ENCODE assay signal across 15 cellular contexts in the genomic region with DNA sequence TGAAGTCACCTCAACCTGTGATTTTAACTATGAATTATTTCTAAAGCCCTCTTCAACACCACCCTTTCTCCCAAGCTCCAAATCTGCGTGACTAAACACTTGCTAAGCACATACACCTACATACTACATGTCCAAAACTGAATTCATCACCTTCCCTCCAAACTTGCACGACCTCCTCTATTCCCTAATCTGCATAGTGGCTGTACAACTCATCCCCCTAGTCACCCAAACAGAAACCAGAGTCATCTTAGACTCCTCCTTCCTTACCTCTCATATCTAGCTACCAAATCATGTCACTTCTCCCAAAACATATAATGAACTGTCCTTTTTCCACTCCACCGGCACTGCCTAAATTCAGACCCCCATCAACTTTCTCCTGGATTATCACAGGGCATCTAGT. TPM values are rescaled to one million over a fixed set of nuclear protein-coding genes. Genes with fewer than 3 reads are reported as not detected.
A peak's percentile ranks its signal among the peaks of the same experiment; 100 is the strongest.
DNase-seq lines count a peak whose midpoint lies in the region; ATAC-seq lines count a peak whose summit lies in the region.
"Had no signal": no experiment of that assay in that cellular context is flagged by ENCODE, and none has a peak within 500 bp of the region (broad histone marks: within the 10 kb centered on the region; RNA-seq: fewer than 3 reads in every experiment).

No MANE protein-coding gene starts in this region.

- no peak overlapping the region for H3K4me3 Mint-ChIP-seq in activated CD4-positive, alpha-beta memory T cell treated with anti-CD3 and anti-CD28 coated beads for 36 hours
- H3K4me3 Mint-ChIP-seq in activated CD4-positive, alpha-beta memory T cell treated with anti-CD3 and anti-CD28 coated beads, Interleukin-2, amount 10 ng/mL, durations not matched to agents 7 days and 5 days: no peak overlapping the region
- H3K4me3 Mint-ChIP-seq: HFFc6 had no signal

- POLR2A ChIA-PET in activated CD4-positive, alpha-beta memory T cell treated with anti-CD3 and anti-CD28 coated beads for 36 hours (lab: Charles Lee): interaction anchor here (1.3 to 2.1 kb wide), 2 partner anchors 14 to 16 kb away, joined by 3 to 12 read pairs; a partner anchor contains a TSS
- POLR2A ChIA-PET in activated CD4-positive, alpha-beta memory T cell treated with anti-CD3 and anti-CD28 coated beads, Interleukin-2, amount 10 ng/mL, durations not matched to agents 7 days and 5 days (lab: Charles Lee): interaction anchor here (0.5 to 1.0 kb wide), 3 partner anchors 15 to 663 kb away, joined by 3 read pairs; no protein-coding TSS in a partner anchor

- H3K27me3 Mint-ChIP-seq in activated CD4-positive, alpha-beta memory T cell treated with anti-CD3 and anti-CD28 coated beads for 36 hours: peaks cover 1% of the 10 kb centered on the region
- no peaks in the 10 kb centered on the region for H3K27me3 Mint-ChIP-seq in activated CD4-positive, alpha-beta memory T cell treated with anti-CD3 and anti-CD28 coated beads, Interleukin-2, amount 10 ng/mL, durations not matched to agents 7 days and 5 days

- H3K4me1 Mint-ChIP-seq in activated CD4-positive, alpha-beta memory T cell treated with anti-CD3 and anti-CD28 coated beads for 36 hours (ENCODE audit: low read depth): peaks cover 7% of the 10 kb centered on the region
- H3K4me1 Mint-ChIP-seq in activated CD4-positive, alpha-beta memory T cell treated with anti-CD3 and anti-CD28 coated beads, Interleukin-2, amount 10 ng/mL, durations not matched to agents 7 days and 5 days: peaks cover 15% of the 10 kb centered on the region

- no peak overlapping the region for H2BK5ac ChIP-seq in mesendoderm (ENCODE audit: low read length)

- intact Hi-C loops in activated CD4-positive, alpha-beta memory T cell treated with anti-CD3 and anti-CD28 coated beads for 36 hours (cut with micrococcal nuclease): loop anchor here (1.0 to 5.0 kb wide), 8 partner anchors 17 to 310 kb away; a partner anchor contains a TSS

- no peak overlapping the region for H4K5ac ChIP-seq in mesendoderm (ENCODE audit: low read length)

- no peak overlapping the region for H3K4ac ChIP-seq in mesendoderm (ENCODE audit: low read depth, low read length)

- peaks cover 25% of the 10 kb centered on the region for H3K79me2 ChIP-seq in mesendoderm (ENCODE audit: control insufficient read depth, insufficient read depth, low read length)

- CTCF ChIA-PET in activated CD4-positive, alpha-beta memory T cell treated with anti-CD3 and anti-CD28 coated beads for 36 hours (lab: Charles Lee): interaction anchor here (0.8 to 2.9 kb wide), 4 partner anchors 16 to 374 kb away, joined by 3 to 14 read pairs (median 4); a partner anchor contains a TSS
- CTCF ChIA-PET in activated CD4-positive, alpha-beta memory T cell treated with anti-CD3 and anti-CD28 coated beads, Interleukin-2, amount 10 ng/mL, durations not matched to agents 7 days and 5 days (lab: Charles Lee): interaction anchor here (0.8 to 2.7 kb wide), 3 partner anchors 13 to 63 kb away, joined by 3 to 11 read pairs (median 3); a partner anchor contains a TSS

- H3K27me3 ChIP-seq in layer of hippocampus (ENCODE audit: control insufficient read depth, insufficient read depth, low read length) (no peaks in the 10 kb centered on the region), mesendoderm (ENCODE audit: insufficient read depth, low read length, poor library complexity) (no peaks in the 10 kb centered on the region)

- no CpG with 5 or more reads among the region's 3 CpGs for WGBS in mesendoderm (ENCODE audit: extremely low coverage, insufficient coverage, low lambda C conversion rate)

- no peak overlapping the region for H2BK15ac ChIP-seq in mesendoderm (replicated peaks; ENCODE audit: low read depth)

- no peak overlapping the region for H3K18ac ChIP-seq in mesendoderm (ENCODE audit: low read length)

- no peaks in the 10 kb centered on the region for H3K36me3 ChIP-seq in mesendoderm (ENCODE audit: control insufficient read depth, insufficient read depth, low read length)

- H3K4me1 ChIP-seq in mesendoderm (ENCODE audit: control insufficient read depth, low read depth, low read length): no peaks in the 10 kb centered on the region

- H3K9ac ChIP-seq in mesendoderm (ENCODE audit: low read length): no peak overlapping the region

- H3K56ac ChIP-seq in mesendoderm (ENCODE audit: low read length): no peak overlapping the region

- peaks cover 19% of the 10 kb centered on the region for H3K79me1 ChIP-seq in mesendoderm (ENCODE audit: low read length)

- H4K8ac ChIP-seq in mesendoderm (ENCODE audit: low read depth, low read length): no peak overlapping the region

- DNase-seq in activated CD4-positive, alpha-beta memory T cell treated with anti-CD3 and anti-CD28 coated beads for 36 hours: peak; percentile 31
- DNase-seq in activated CD4-positive, alpha-beta memory T cell treated with anti-CD3 and anti-CD28 coated beads, Interleukin-2, amount 10 ng/mL, durations not matched to agents 7 days and 5 days: no peak
- DNase-seq in mesendoderm: no peak
- DNase-seq in SW 1271 (lab: John Stamatoyannopoulos, UW): no peak
- DNase-seq in AG08395 (ENCODE audit: low spot score): no peak
- DNase-seq: activated CD4-positive, CD25-positive, alpha-beta regulatory T cell; amniotic stem cell; DND-41; effector memory CD4-positive, alpha-beta T cell; HFFc6; right cardiac atrium; SHP77 treated with DMSO at 0.1 percent for 48 hours had no signal

- H3K23ac ChIP-seq in mesendoderm (ENCODE audit: low read length): no peak overlapping the region

- H2AK5ac ChIP-seq in mesendoderm (ENCODE audit: low read length): no peak overlapping the region

- H3K27ac ChIP-seq in layer of hippocampus (ENCODE audit: low read depth, low read length) (peak overlapping the region; percentile 9), mesendoderm (ENCODE audit: low read depth, low read length) (no peak overlapping the region)

- no peaks in the 10 kb centered on the region for H3K36me3 Mint-ChIP-seq in activated CD4-positive, alpha-beta memory T cell treated with anti-CD3 and anti-CD28 coated beads for 36 hours
- H3K36me3 Mint-ChIP-seq in activated CD4-positive, alpha-beta memory T cell treated with anti-CD3 and anti-CD28 coated beads, Interleukin-2, amount 10 ng/mL, durations not matched to agents 7 days and 5 days (ENCODE audit: low read depth): peaks cover 6% of the 10 kb centered on the region

- H3K4me2 ChIP-seq in mesendoderm (ENCODE audit: low read length): no peak overlapping the region

- no peak overlapping the region for H2BK120ac ChIP-seq in mesendoderm (ENCODE audit: low read depth, low read length)

- H3K27ac Mint-ChIP-seq in activated CD4-positive, alpha-beta memory T cell treated with anti-CD3 and anti-CD28 coated beads for 36 hours: no peak overlapping the region
- no peak overlapping the region for H3K27ac Mint-ChIP-seq in activated CD4-positive, alpha-beta memory T cell treated with anti-CD3 and anti-CD28 coated beads, Interleukin-2, amount 10 ng/mL, durations not matched to agents 7 days and 5 days
- H3K27ac Mint-ChIP-seq: HFFc6 had no signal

- H3K9me3 Mint-ChIP-seq in activated CD4-positive, alpha-beta memory T cell treated with anti-CD3 and anti-CD28 coated beads for 36 hours: no peaks in the 10 kb centered on the region
- no peaks in the 10 kb centered on the region for H3K9me3 Mint-ChIP-seq in activated CD4-positive, alpha-beta memory T cell treated with anti-CD3 and anti-CD28 coated beads, Interleukin-2, amount 10 ng/mL, durations not matched to agents 7 days and 5 days
- H3K9me3 Mint-ChIP-seq: HFFc6 had no signal

- ATAC-seq in GM21381 (IDR thresholded peaks at IDR 0.05; ENCODE audit: unreplicated experiment): peak; percentile 64
- ATAC-seq in HG03378 (IDR thresholded peaks at IDR 0.05; ENCODE audit: unreplicated experiment): peak; percentile 63

- no peak overlapping the region for H3K4me3 ChIP-seq in mesendoderm (ENCODE audit: low read length)

RNA-seq across cellular contexts. Expression of a gene that starts 16.2 kb away (rescaled TPM):
- total RNA-seq in activated CD4-positive, alpha-beta memory T cell treated with anti-CD3 and anti-CD28 coated beads for 36 hours: 10 to 100 TPM; 24.6 to 28.7 TPM
- total RNA-seq in activated CD4-positive, alpha-beta memory T cell treated with anti-CD3 and anti-CD28 coated beads, Interleukin-2, amount 10 ng/mL, durations not matched to agents 7 days and 5 days: 10 to 100 TPM; 35.6 to 36.0 TPM
- polyA plus RNA-seq in mesendoderm (2013, experiment 1 of 2): 28.4 TPM
- polyA plus RNA-seq in mesendoderm (2013, experiment 2 of 2): 27.2 TPM
